In the genomic region with DNA sequence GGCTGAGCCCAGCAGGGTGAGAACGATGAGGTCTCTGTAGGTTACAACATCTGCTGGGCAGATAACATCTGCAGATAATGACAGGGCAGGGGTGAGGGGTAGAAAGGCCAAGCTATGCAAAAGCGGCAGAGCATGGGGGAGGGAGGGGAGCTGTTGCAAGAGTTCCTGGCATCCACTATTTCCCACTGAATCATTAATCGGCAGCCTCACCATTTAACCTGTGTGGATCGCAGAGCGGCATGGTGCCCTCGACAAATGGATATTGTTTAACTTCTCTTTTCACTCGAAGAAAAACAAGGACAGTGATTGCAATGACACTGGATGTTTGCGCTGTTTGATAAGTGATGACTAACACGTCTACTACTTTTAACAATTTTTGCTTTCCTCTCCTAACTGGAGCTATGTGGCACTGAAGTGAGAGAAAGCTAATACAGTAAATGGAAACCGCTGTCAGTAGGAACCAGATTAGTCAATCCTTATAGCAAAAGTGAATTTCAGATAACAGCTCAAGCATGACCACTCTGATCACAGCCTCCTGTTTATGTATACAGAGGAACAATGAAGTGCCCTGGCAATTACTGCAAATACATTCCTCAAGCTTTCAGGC, we compare ENCODE assay signal across 1 cellular context.
TF ChIP-seq lines count a peak whose summit lies in the region.

No MANE protein-coding gene starts in this region.

TF ChIP-seq in liver, 16 proteins besides CTCF, POLR2A, EP300 and RAD21 (continued from another document):
- TF ChIP-seq, protein P1, sequence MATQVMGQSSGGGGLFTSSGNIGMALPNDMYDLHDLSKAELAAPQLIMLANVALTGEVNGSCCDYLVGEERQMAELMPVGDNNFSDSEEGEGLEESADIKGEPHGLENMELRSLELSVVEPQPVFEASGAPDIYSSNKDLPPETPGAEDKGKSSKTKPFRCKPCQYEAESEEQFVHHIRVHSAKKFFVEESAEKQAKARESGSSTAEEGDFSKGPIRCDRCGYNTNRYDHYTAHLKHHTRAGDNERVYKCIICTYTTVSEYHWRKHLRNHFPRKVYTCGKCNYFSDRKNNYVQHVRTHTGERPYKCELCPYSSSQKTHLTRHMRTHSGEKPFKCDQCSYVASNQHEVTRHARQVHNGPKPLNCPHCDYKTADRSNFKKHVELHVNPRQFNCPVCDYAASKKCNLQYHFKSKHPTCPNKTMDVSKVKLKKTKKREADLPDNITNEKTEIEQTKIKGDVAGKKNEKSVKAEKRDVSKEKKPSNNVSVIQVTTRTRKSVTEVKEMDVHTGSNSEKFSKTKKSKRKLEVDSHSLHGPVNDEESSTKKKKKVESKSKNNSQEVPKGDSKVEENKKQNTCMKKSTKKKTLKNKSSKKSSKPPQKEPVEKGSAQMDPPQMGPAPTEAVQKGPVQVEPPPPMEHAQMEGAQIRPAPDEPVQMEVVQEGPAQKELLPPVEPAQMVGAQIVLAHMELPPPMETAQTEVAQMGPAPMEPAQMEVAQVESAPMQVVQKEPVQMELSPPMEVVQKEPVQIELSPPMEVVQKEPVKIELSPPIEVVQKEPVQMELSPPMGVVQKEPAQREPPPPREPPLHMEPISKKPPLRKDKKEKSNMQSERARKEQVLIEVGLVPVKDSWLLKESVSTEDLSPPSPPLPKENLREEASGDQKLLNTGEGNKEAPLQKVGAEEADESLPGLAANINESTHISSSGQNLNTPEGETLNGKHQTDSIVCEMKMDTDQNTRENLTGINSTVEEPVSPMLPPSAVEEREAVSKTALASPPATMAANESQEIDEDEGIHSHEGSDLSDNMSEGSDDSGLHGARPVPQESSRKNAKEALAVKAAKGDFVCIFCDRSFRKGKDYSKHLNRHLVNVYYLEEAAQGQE (IDR thresholded peaks at IDR 0.05): peak; percentile 63
- peak; percentile 35 for TF ChIP-seq NR2F2 (IDR thresholded peaks at IDR 0.05)
- TF ChIP-seq, protein P2, sequence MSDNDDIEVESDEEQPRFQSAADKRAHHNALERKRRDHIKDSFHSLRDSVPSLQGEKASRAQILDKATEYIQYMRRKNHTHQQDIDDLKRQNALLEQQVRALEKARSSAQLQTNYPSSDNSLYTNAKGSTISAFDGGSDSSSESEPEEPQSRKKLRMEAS (IDR thresholded peaks at IDR 0.05): peak; percentile 93
- TF ChIP-seq FOXA1 (IDR thresholded peaks at IDR 0.05): peak; percentile 73
- no peak for TF ChIP-seq TAF1 (conservative IDR thresholded peaks at IDR 0.05)
- peak; percentile 93 for TF ChIP-seq YY1 (IDR thresholded peaks at IDR 0.05)
- TF ChIP-seq RXRA (IDR thresholded peaks at IDR 0.05): peak; percentile 80 to 98
- TF ChIP-seq, protein P3, sequence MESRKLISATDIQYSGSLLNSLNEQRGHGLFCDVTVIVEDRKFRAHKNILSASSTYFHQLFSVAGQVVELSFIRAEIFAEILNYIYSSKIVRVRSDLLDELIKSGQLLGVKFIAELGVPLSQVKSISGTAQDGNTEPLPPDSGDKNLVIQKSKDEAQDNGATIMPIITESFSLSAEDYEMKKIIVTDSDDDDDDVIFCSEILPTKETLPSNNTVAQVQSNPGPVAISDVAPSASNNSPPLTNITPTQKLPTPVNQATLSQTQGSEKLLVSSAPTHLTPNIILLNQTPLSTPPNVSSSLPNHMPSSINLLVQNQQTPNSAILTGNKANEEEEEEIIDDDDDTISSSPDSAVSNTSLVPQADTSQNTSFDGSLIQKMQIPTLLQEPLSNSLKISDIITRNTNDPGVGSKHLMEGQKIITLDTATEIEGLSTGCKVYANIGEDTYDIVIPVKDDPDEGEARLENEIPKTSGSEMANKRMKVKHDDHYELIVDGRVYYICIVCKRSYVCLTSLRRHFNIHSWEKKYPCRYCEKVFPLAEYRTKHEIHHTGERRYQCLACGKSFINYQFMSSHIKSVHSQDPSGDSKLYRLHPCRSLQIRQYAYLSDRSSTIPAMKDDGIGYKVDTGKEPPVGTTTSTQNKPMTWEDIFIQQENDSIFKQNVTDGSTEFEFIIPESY (IDR thresholded peaks at IDR 0.05): peak; percentile 89
- TF ChIP-seq EGR1 (IDR thresholded peaks at IDR 0.05; ENCODE audit: low read depth in 2 of 2): peak in 1 of 2 donors; percentile 66
- TF ChIP-seq JUND (IDR thresholded peaks at IDR 0.05): peak; percentile 74 to 93
- TF ChIP-seq FOXA2 (IDR thresholded peaks at IDR 0.05): peak; percentile 63
- TF ChIP-seq SP1 (IDR thresholded peaks at IDR 0.05): peak; percentile 84
- peak; percentile 59 to 85 for TF ChIP-seq HNF4A (conservative IDR thresholded peaks at IDR 0.05)
- TF ChIP-seq, protein P4, sequence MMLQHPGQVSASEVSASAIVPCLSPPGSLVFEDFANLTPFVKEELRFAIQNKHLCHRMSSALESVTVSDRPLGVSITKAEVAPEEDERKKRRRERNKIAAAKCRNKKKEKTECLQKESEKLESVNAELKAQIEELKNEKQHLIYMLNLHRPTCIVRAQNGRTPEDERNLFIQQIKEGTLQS (IDR thresholded peaks at IDR 0.05): peak; percentile 73
- TF ChIP-seq HNF4G (IDR thresholded peaks at IDR 0.05): no peak
